In genomic region chr3:55477306-55478010, GRCh38 we compare ENCODE assay signal across 29 cellular contexts. TPM values are rescaled to one million over a fixed set of nuclear protein-coding genes. Genes with fewer than 3 reads are reported as not detected.
DNase-seq lines count a peak whose midpoint lies in the region; ATAC-seq and TF ChIP-seq lines count a peak whose summit lies in the region.
"Had no signal": no experiment of that assay in that cellular context is flagged by ENCODE, and none has a peak within 500 bp of the region (broad histone marks: within the 10 kb centered on the region; RNA-seq: fewer than 3 reads in every experiment).

No MANE protein-coding gene starts in this region.

- H3K9me3 Mint-ChIP-seq in activated T-helper 1 cell treated with anti-CD3 and anti-CD28 coated beads, Interleukin-12 subunit alpha, Interleukin-12 subunit beta, Interleukin-2, Interleukin-4 antibody, amounts not matched to agents 30 ng/mL and 10 ng/mL and 1 ng/mL, durations not matched to agents 14 hours and 24 hours and 36 hours = no peaks in the 10 kb centered on the region
- peaks cover 0 to 5% of the 10 kb centered on the region in 2 donors for H3K9me3 Mint-ChIP-seq in stimulated activated naive CD8-positive, alpha-beta T cell treated with anti-CD3 and anti-CD28 coated beads, Interleukin-15, amount 100 ng/mL, for 72 hours
- H3K9me3 Mint-ChIP-seq: activated naive CD4-positive, alpha-beta T cell treated with anti-CD3 and anti-CD28 coated beads, Interleukin-2, amount 50 U/mL, for 24 hours; activated T-helper 17 cell treated with anti-CD3 and anti-CD28 coated beads, Interleukin-2, amount 50 U/mL, for 72 hours; CD4-positive, alpha-beta T cell had no signal

- H3K9me3 ChIP-seq in adipocyte (ENCODE audit: control insufficient read depth, low read length) (no peaks in the 10 kb centered on the region), hepatocyte (ENCODE audit: low read depth) (no peaks in the 10 kb centered on the region)
- H3K9me3 ChIP-seq: heart right ventricle, suprapubic skin had no signal

- H3K79me2 ChIP-seq in ACC112 (ENCODE audit: control insufficient read depth, insufficient read depth, low read length, unreplicated experiment) = peaks cover 17% of the 10 kb centered on the region
- H3K79me2 ChIP-seq in hepatocyte = peaks cover 90% of the 10 kb centered on the region

- no peaks in the 10 kb centered on the region for H3K36me3 ChIP-seq in ACC112 (ENCODE audit: insufficient read depth, low read length)
- peaks cover 9% of the 10 kb centered on the region for H3K36me3 ChIP-seq in adipocyte (ENCODE audit: control insufficient read depth, insufficient read depth, low read length, severe bottlenecking)
- no peaks in the 10 kb centered on the region for H3K36me3 ChIP-seq in hepatocyte (replicated peaks; ENCODE audit: insufficient read depth, low read depth)
- H3K36me3 ChIP-seq: heart right ventricle, suprapubic skin, WERI-Rb-1 had no signal

- no peaks in the 10 kb centered on the region for H3K4me1 Mint-ChIP-seq in activated T-helper 1 cell treated with anti-CD3 and anti-CD28 coated beads, Interleukin-12 subunit alpha, Interleukin-12 subunit beta, Interleukin-2, Interleukin-4 antibody, amounts not matched to agents 30 ng/mL and 10 ng/mL and 1 ng/mL, durations not matched to agents 14 hours and 24 hours and 36 hours (ENCODE audit: low read depth)
- peaks cover 10% of the 10 kb centered on the region for H3K4me1 Mint-ChIP-seq in stimulated activated naive CD8-positive, alpha-beta T cell treated with anti-CD3 and anti-CD28 coated beads, Interleukin-15, amount 100 ng/mL, for 72 hours
- H3K4me1 Mint-ChIP-seq: activated naive CD4-positive, alpha-beta T cell treated with anti-CD3 and anti-CD28 coated beads, Interleukin-2, amount 50 U/mL, for 24 hours; activated T-helper 17 cell treated with anti-CD3 and anti-CD28 coated beads, Interleukin-2, amount 50 U/mL, for 72 hours; central memory CD8-positive, alpha-beta T cell; stimulated activated memory B cell treated with anti-CD40 and anti-IgM and Interleukin-4, amounts not matched to agents 10 μg/mL and 1 μg/mL and 100 μg/mL, for 72 hours had no signal

- H3K36me3 Mint-ChIP-seq in activated T-helper 1 cell treated with anti-CD3 and anti-CD28 coated beads, Interleukin-12 subunit alpha, Interleukin-12 subunit beta, Interleukin-2, Interleukin-4 antibody, amounts not matched to agents 30 ng/mL and 10 ng/mL and 1 ng/mL, durations not matched to agents 14 hours and 24 hours and 36 hours (ENCODE audit: low read depth) = no peaks in the 10 kb centered on the region
- H3K36me3 Mint-ChIP-seq: activated naive CD4-positive, alpha-beta T cell treated with anti-CD3 and anti-CD28 coated beads, Interleukin-2, amount 50 U/mL, for 24 hours; stimulated activated memory B cell treated with anti-CD40 and anti-IgM and Interleukin-4, amounts not matched to agents 10 μg/mL and 1 μg/mL and 100 μg/mL, for 72 hours had no signal

- no peaks in the 10 kb centered on the region for H3K9me2 ChIP-seq in hepatocyte (replicated peaks; ENCODE audit: insufficient read depth)

- CTCF ChIA-PET in HEK293T (lab: Yijun Ruan, JAX) = interaction anchor here (0.7 kb wide), 1 partner anchor 13 kb away, joined by 3 read pairs; no protein-coding TSS in a partner anchor

- no peak overlapping the region for H2AFZ ChIP-seq in ACC112 (ENCODE audit: low read length, unreplicated experiment)
- no peak overlapping the region for H2AFZ ChIP-seq in hepatocyte

- POLR2A ChIA-PET in HEK293T (lab: Yijun Ruan, JAX) = no interaction called here

- H3K4me2 ChIP-seq in hepatocyte = peak overlapping the region; percentile 85

- intact Hi-C loops in activated T-helper 1 cell treated with anti-CD3 and anti-CD28 coated beads, Interleukin-12 subunit alpha, Interleukin-12 subunit beta, Interleukin-2, Interleukin-4 antibody, amounts not matched to agents 30 ng/mL and 10 ng/mL and 1 ng/mL, durations not matched to agents 14 hours and 24 hours and 36 hours (cut with micrococcal nuclease) = no loop called here

- H3K4me3 Mint-ChIP-seq in activated T-helper 1 cell treated with anti-CD3 and anti-CD28 coated beads, Interleukin-12 subunit alpha, Interleukin-12 subunit beta, Interleukin-2, Interleukin-4 antibody, amounts not matched to agents 30 ng/mL and 10 ng/mL and 1 ng/mL, durations not matched to agents 14 hours and 24 hours and 36 hours = no peak overlapping the region
- H3K4me3 Mint-ChIP-seq in stimulated activated naive CD8-positive, alpha-beta T cell treated with anti-CD3 and anti-CD28 coated beads, Interleukin-15, amount 100 ng/mL, for 72 hours = no peak overlapping the region
- H3K4me3 Mint-ChIP-seq: activated naive CD4-positive, alpha-beta T cell treated with anti-CD3 and anti-CD28 coated beads, Interleukin-2, amount 50 U/mL, for 24 hours; activated T-helper 17 cell treated with anti-CD3 and anti-CD28 coated beads, Interleukin-2, amount 50 U/mL, for 72 hours; CD4-positive, alpha-beta T cell; central memory CD8-positive, alpha-beta T cell; stimulated activated memory B cell treated with anti-CD40 and anti-IgM and Interleukin-4, amounts not matched to agents 10 μg/mL and 1 μg/mL and 100 μg/mL, for 72 hours had no signal

- H4K20me1 ChIP-seq in hepatocyte (ENCODE audit: insufficient read depth, poor library complexity, severe bottlenecking) = peaks cover 3% of the 10 kb centered on the region

- peak; percentile 75 for DNase-seq in EL
- DNase-seq in adipocyte (ENCODE audit: low read depth) = peak; percentile 48
- DNase-seq in hepatocyte (ENCODE audit: low spot score) = no peak
- no peak for DNase-seq in NCI-H2196 treated with DMSO at 0.1 percent for 48 hours (lab: John Stamatoyannopoulos, UW; ENCODE audit: unreplicated experiment)
- no peak for DNase-seq in activated T-helper 1 cell treated with anti-CD3 and anti-CD28 coated beads, Interleukin-12 subunit alpha, Interleukin-12 subunit beta, Interleukin-2, Interleukin-4 antibody, amounts not matched to agents 30 ng/mL and 10 ng/mL and 1 ng/mL, durations not matched to agents 14 hours and 24 hours and 36 hours (ENCODE audit: low spot score)
- DNase-seq in stimulated activated naive CD8-positive, alpha-beta T cell treated with anti-CD3 and anti-CD28 coated beads, Interleukin-15, amount 100 ng/mL, for 72 hours = no peak
- no peak for DNase-seq in HEK293T (ENCODE audit: extremely low spot score)
- DNase-seq: activated CD4-positive, alpha-beta T cell treated with anti-CD3 and anti-CD28 coated beads, Interleukin-2, amount 50 U/mL, for 4 hours; anterior cingulate cortex; CD4-positive, alpha-beta T cell; heart right ventricle; KG1; left cardiac atrium; MV-4-11; NCI-H1694 treated with DMSO at 0.1 percent for 48 hours; NCI-H2171; NCI-H526 treated with DMSO at 0.1 percent for 48 hours; nucleus accumbens; small intestine; stimulated activated CD4-positive, alpha-beta T cell treated with anti-CD3 and anti-CD28 coated beads, Interleukin-4, amount 100 ng/mL, for 1 hour; WERI-Rb-1 had no signal

- peak overlapping the region; percentile 17 for H3K9ac ChIP-seq in adipocyte (ENCODE audit: low read length)

- peaks cover 15% of the 10 kb centered on the region for H3K4me1 ChIP-seq in ACC112 (ENCODE audit: control insufficient read depth, insufficient read depth, low read length, unreplicated experiment)
- peaks cover 16% of the 10 kb centered on the region for H3K4me1 ChIP-seq in adipocyte (ENCODE audit: control insufficient read depth, insufficient read depth, low read length)
- H3K4me1 ChIP-seq in hepatocyte (ENCODE audit: insufficient read depth) = no peaks in the 10 kb centered on the region

- H3K27ac Mint-ChIP-seq in activated T-helper 1 cell treated with anti-CD3 and anti-CD28 coated beads, Interleukin-12 subunit alpha, Interleukin-12 subunit beta, Interleukin-2, Interleukin-4 antibody, amounts not matched to agents 30 ng/mL and 10 ng/mL and 1 ng/mL, durations not matched to agents 14 hours and 24 hours and 36 hours = no peak overlapping the region
- no peak overlapping the region for H3K27ac Mint-ChIP-seq in stimulated activated naive CD8-positive, alpha-beta T cell treated with anti-CD3 and anti-CD28 coated beads, Interleukin-15, amount 100 ng/mL, for 72 hours
- H3K27ac Mint-ChIP-seq: activated naive CD4-positive, alpha-beta T cell treated with anti-CD3 and anti-CD28 coated beads, Interleukin-2, amount 50 U/mL, for 24 hours; activated T-helper 17 cell treated with anti-CD3 and anti-CD28 coated beads, Interleukin-2, amount 50 U/mL, for 72 hours; CD4-positive, alpha-beta T cell; stimulated activated memory B cell treated with anti-CD40 and anti-IgM and Interleukin-4, amounts not matched to agents 10 μg/mL and 1 μg/mL and 100 μg/mL, for 72 hours had no signal

- H3K4me3 ChIP-seq in ACC112 (ENCODE audit: low read depth, low read length) = 0 out of 2 replicates have a peak overlapping the region, but pooled peaks have one; percentile 26
- no peak overlapping the region for H3K4me3 ChIP-seq in adipocyte (ENCODE audit: low read length)
- H3K4me3 ChIP-seq in hepatocyte = peak overlapping the region; percentile 14
- H3K4me3 ChIP-seq: heart right ventricle, SK-N-MC, suprapubic skin had no signal

- H3K27me3 ChIP-seq in ACC112 (ENCODE audit: insufficient read depth, low read length) = no peaks in the 10 kb centered on the region
- H3K27me3 ChIP-seq in adipocyte (replicated peaks; ENCODE audit: control insufficient read depth, insufficient read depth, low read length) = no peaks in the 10 kb centered on the region
- no peaks in the 10 kb centered on the region for H3K27me3 ChIP-seq in hepatocyte

- no peak overlapping the region for H3K27ac ChIP-seq in ACC112 (ENCODE audit: low read depth, low read length)
- peak overlapping the region; percentile 98 for H3K27ac ChIP-seq in hepatocyte
- H3K27ac ChIP-seq: heart right ventricle, SK-N-MC, suprapubic skin, WERI-Rb-1 had no signal

- no peak for TF ChIP-seq CTCF in hepatocyte (IDR thresholded peaks at IDR 0.05; ENCODE audit: poor library complexity)

- no peak for ATAC-seq in stimulated activated naive CD8-positive, alpha-beta T cell treated with anti-CD3 and anti-CD28 coated beads, Interleukin-15, amount 100 ng/mL, for 72 hours
- ATAC-seq: activated T-helper 17 cell treated with anti-CD3 and anti-CD28 coated beads, Interleukin-2, amount 50 U/mL, for 72 hours; heart right ventricle; left cardiac atrium; stimulated activated memory B cell treated with anti-CD40 and anti-IgM and Interleukin-4, amounts not matched to agents 10 μg/mL and 1 μg/mL and 100 μg/mL, for 72 hours had no signal

- WGBS in hepatocyte (ENCODE audit: low lambda C conversion rate, missing lambda C conversion rate) = 58% methylated on average over 8 of the region's 8 CpGs

- H3K27me3 Mint-ChIP-seq in activated T-helper 1 cell treated with anti-CD3 and anti-CD28 coated beads, Interleukin-12 subunit alpha, Interleukin-12 subunit beta, Interleukin-2, Interleukin-4 antibody, amounts not matched to agents 30 ng/mL and 10 ng/mL and 1 ng/mL, durations not matched to agents 14 hours and 24 hours and 36 hours (ENCODE audit: insufficient read depth) = peaks cover 22% of the 10 kb centered on the region
- peaks cover 57% of the 10 kb centered on the region for H3K27me3 Mint-ChIP-seq in stimulated activated naive CD8-positive, alpha-beta T cell treated with anti-CD3 and anti-CD28 coated beads, Interleukin-15, amount 100 ng/mL, for 72 hours

RNA-seq across cellular contexts. Expression of gene WNT5A, which starts 9.6 kb away (rescaled TPM):
- total RNA-seq in hepatocyte = 96.0 and 129 TPM in 2 replicates
- 24.3 and 31.6 TPM in 2 replicates for polyA plus RNA-seq in hepatocyte
- total RNA-seq in activated T-helper 1 cell treated with anti-CD3 and anti-CD28 coated beads, Interleukin-12 subunit alpha, Interleukin-12 subunit beta, Interleukin-2, Interleukin-4 antibody, amounts not matched to agents 30 ng/mL and 10 ng/mL and 1 ng/mL, durations not matched to agents 14 hours and 24 hours and 36 hours = not detected in 2 replicates
- total RNA-seq: activated T-helper 17 cell treated with anti-CD3 and anti-CD28 coated beads, Interleukin-2, amount 50 U/mL, for 72 hours; T-helper 2 cell treated with Interferon-gamma antibody and Interleukin-4, amounts not matched to agents 100 ng/mL and 5 ng/mL, for 36 hours had no signal

Comparison
In these comparisons a context has a peak if more than half of its experiments do, and no peak if none do; other contexts are left out.
1. DNase-seq: peak in EL (single experiment) and adipocyte (single experiment); none in hepatocyte (single experiment), NCI-H2196 treated with DMSO at 0.1 percent for 48 hours (single experiment), activated T-helper 1 cell treated with anti-CD3 and anti-CD28 coated beads, Interleukin-12 subunit alpha, Interleukin-12 subunit beta, Interleukin-2, Interleukin-4 antibody, amounts not matched to agents 30 ng/mL and 10 ng/mL and 1 ng/mL, durations not matched to agents 14 hours and 24 hours and 36 hours (single experiment), stimulated activated naive CD8-positive, alpha-beta T cell treated with anti-CD3 and anti-CD28 coated beads, Interleukin-15, amount 100 ng/mL, for 72 hours (0 of 2) and HEK293T (single experiment).
2. RNA of gene WNT5A, which starts 9.6 kb away (total RNA-seq): 96.0 to 129 TPM in hepatocyte; not detected in activated T-helper 1 cell treated with anti-CD3 and anti-CD28 coated beads, Interleukin-12 subunit alpha, Interleukin-12 subunit beta, Interleukin-2, Interleukin-4 antibody, amounts not matched to agents 30 ng/mL and 10 ng/mL and 1 ng/mL, durations not matched to agents 14 hours and 24 hours and 36 hours; every median in the first group is over 10 times any median in the second.